ENCODE assay signal across 13 cellular contexts in the genomic region with DNA sequence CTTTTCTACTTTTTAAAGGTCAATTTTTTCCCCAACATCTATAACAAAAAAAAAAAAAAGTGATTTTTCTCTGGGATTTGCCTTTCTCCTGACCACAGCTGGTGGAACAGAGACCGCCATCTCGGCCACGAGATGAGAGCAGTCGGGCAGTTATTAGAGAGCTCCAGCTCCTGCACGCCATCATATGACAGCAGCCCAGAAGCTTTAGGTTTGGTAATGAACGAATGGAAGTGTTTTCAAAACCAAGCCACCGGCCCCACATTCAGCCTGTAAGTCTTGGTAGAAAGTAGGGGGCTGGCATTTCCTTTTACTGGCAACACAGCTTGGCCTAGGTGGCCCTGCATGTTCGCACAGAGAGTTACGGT.
"Had no signal": no experiment of that assay in that cellular context is flagged by ENCODE, and none has a peak within 500 bp of the region (broad histone marks: within the 10 kb centered on the region; RNA-seq: fewer than 3 reads in every experiment).

No MANE protein-coding gene starts in this region.

- H3K4me3 ChIP-seq: colonic mucosa had no signal

- H3K27me3 ChIP-seq: colonic mucosa had no signal

- H3K27ac ChIP-seq: colonic mucosa, foreskin keratinocyte had no signal

- H3K9me3 ChIP-seq: colonic mucosa had no signal

- H3K27ac Mint-ChIP-seq: activated CD4-positive, alpha-beta T cell treated with anti-CD3 and anti-CD28 coated beads, Interleukin-2, amount 10 ng/mL, durations not matched to agents 7 days and 5 days; activated CD8-positive, alpha-beta T cell treated with anti-CD3 and anti-CD28 coated beads, Interleukin-2, amount 10 ng/mL, durations not matched to agents 7 days and 5 days; activated naive CD4-positive, alpha-beta T cell treated with anti-CD3 and anti-CD28 coated beads for 36 hours; activated T-cell treated with anti-CD3 and anti-CD28 coated beads, Interleukin-2, amount 50 U/mL, for 24 hours; naive thymus-derived CD4-positive, alpha-beta T cell had no signal

- H3K4me3 Mint-ChIP-seq: activated CD4-positive, alpha-beta T cell treated with anti-CD3 and anti-CD28 coated beads, Interleukin-2, amount 10 ng/mL, durations not matched to agents 7 days and 5 days; activated CD8-positive, alpha-beta T cell treated with anti-CD3 and anti-CD28 coated beads, Interleukin-2, amount 10 ng/mL, durations not matched to agents 7 days and 5 days; activated naive CD4-positive, alpha-beta T cell treated with anti-CD3 and anti-CD28 coated beads for 36 hours; activated T-cell treated with anti-CD3 and anti-CD28 coated beads, Interleukin-2, amount 50 U/mL, for 24 hours; central memory CD8-positive, alpha-beta T cell; naive thymus-derived CD4-positive, alpha-beta T cell had no signal

- H3K4me1 Mint-ChIP-seq: activated CD4-positive, alpha-beta T cell treated with anti-CD3 and anti-CD28 coated beads, Interleukin-2, amount 10 ng/mL, durations not matched to agents 7 days and 5 days; central memory CD8-positive, alpha-beta T cell; naive thymus-derived CD4-positive, alpha-beta T cell had no signal

- DNase-seq: activated CD4-positive, alpha-beta T cell treated with anti-CD3 and anti-CD28 coated beads, Interleukin-2, amount 10 ng/mL, durations not matched to agents 7 days and 5 days; activated CD8-positive, alpha-beta T cell treated with anti-CD3 and anti-CD28 coated beads, Interleukin-2, amount 10 ng/mL, durations not matched to agents 7 days and 5 days; activated naive CD4-positive, alpha-beta T cell treated with anti-CD3 and anti-CD28 coated beads for 36 hours; activated T-cell treated with anti-CD3 and anti-CD28 coated beads, Interleukin-2, amount 50 U/mL, for 24 hours; colonic mucosa; foreskin keratinocyte; glutamatergic neuron; hypothalamus; naive thymus-derived CD4-positive, alpha-beta T cell; stimulated activated CD8-positive, alpha-beta memory T cell treated with anti-CD3 and anti-CD28 coated beads, Interleukin-4, amount 100 ng/mL, for 48 hours; stimulated activated naive CD4-positive, alpha-beta T cell had no signal

- H3K4me1 ChIP-seq: colonic mucosa, foreskin keratinocyte had no signal

- FAIRE-seq: keratinocyte had no signal

- H3K9me3 Mint-ChIP-seq: activated CD4-positive, alpha-beta T cell treated with anti-CD3 and anti-CD28 coated beads, Interleukin-2, amount 10 ng/mL, durations not matched to agents 7 days and 5 days; activated naive CD4-positive, alpha-beta T cell treated with anti-CD3 and anti-CD28 coated beads for 36 hours; activated T-cell treated with anti-CD3 and anti-CD28 coated beads, Interleukin-2, amount 50 U/mL, for 24 hours had no signal

- H3K36me3 ChIP-seq: colonic mucosa had no signal

- H3K36me3 Mint-ChIP-seq: naive thymus-derived CD4-positive, alpha-beta T cell had no signal
